In the genomic region with DNA sequence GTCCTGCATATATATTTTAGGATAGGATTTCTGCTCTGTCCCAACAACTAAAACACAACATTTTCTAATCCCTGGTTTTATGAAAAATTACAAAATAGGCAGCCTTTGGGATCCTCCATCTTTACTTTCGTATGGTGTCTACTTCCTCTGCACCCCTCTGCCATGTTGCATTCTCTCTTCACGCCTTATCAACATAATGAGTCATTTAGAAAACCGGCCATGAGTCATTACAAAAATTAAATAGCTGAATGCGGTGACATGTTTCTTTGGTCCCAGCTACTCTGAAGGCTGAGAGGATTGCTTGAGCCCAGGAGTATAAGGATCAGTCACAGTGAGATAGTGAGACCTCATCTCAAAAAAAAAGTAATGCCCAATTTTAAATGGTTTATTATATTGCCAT, we compare ENCODE assay signal across 9 cellular contexts.
DNase-seq lines count a peak whose midpoint lies in the region; ATAC-seq, FAIRE-seq and TF ChIP-seq lines count a peak whose summit lies in the region.
"Had no signal": no experiment of that assay in that cellular context is flagged by ENCODE, and none has a peak within 500 bp of the region (broad histone marks: within the 10 kb centered on the region; RNA-seq: fewer than 3 reads in every experiment).

No MANE protein-coding gene starts in this region.

- no peaks in the 10 kb centered on the region for H3K27me3 ChIP-seq in bronchial epithelial cell (ENCODE audit: control insufficient read depth, insufficient read depth, low read length)
- no peaks in the 10 kb centered on the region for H3K27me3 ChIP-seq in H7 (ENCODE audit: control insufficient read depth, insufficient read depth, low read length)

- peak; percentile 56 for FAIRE-seq in GM12892 (lab: Jason Lieb, UNC)
- FAIRE-seq in bronchial epithelial cell (lab: Jason Lieb, UNC): no peak

- TF ChIP-seq POLR2A in GM12892 (IDR thresholded peaks at IDR 0.05; ENCODE audit: low read depth, low read length): no peak

- no peak for TF ChIP-seq CTCF in bronchial epithelial cell (IDR thresholded peaks at IDR 0.05; ENCODE audit: insufficient read depth, low read length, severe bottlenecking)

- intact Hi-C loops in head of caudate nucleus (cut with DNase I): no loop called here

- ATAC-seq in GM21381 (IDR thresholded peaks at IDR 0.05; ENCODE audit: unreplicated experiment): peak; percentile 81
- peak; percentile 91 for ATAC-seq in HG03442 (IDR thresholded peaks at IDR 0.05; ENCODE audit: unreplicated experiment)
- no peak for ATAC-seq in HG03135 (IDR thresholded peaks at IDR 0.05; ENCODE audit: unreplicated experiment)
- ATAC-seq: T-helper 17 cell had no signal

- H3K36me3 ChIP-seq in bronchial epithelial cell (ENCODE audit: control insufficient read depth, insufficient read depth, low read length): no peaks in the 10 kb centered on the region
- H3K36me3 ChIP-seq in H7 (replicated peaks; ENCODE audit: control insufficient read depth, insufficient read depth, low read length): no peaks in the 10 kb centered on the region

- no peak for DNase-seq in GM12892 (ENCODE audit: insufficient read length)
- peak; percentile 82 for DNase-seq in bronchial epithelial cell (ENCODE audit: low read depth)
- DNase-seq in head of caudate nucleus: no peak
- DNase-seq in H7: no peak
- no peak for DNase-seq in activated CD4-positive, alpha-beta T cell treated with anti-CD3 and anti-CD28 coated beads, Interleukin-2, amount 50 U/mL, for 48 hours
- DNase-seq: T-helper 17 cell had no signal

- H3K4me3 ChIP-seq in bronchial epithelial cell (ENCODE audit: low read depth, low read length): no peak overlapping the region
- no peak overlapping the region for H3K4me3 ChIP-seq in H7 (ENCODE audit: insufficient read depth, low read depth, low read length)
